Comparison of ENCODE assay signal across 22 cellular contexts in the genomic region with DNA sequence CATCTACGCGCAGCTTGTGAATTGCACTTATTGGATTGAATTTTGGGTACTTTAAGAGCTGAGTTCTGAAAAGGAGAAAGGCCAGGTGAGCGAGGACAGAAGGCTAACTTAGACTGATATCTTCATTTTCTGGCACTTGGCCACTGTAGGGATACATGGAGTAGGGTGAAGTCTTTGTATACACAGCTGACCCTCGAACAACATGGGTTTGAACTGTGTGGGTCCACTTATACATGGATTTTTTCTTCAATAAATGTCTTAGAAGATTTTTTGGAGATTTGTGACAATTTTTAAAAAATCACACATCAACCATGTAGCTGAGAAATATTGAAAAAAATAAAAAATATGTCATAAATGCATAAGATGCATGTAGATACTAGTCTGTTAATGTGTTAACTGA.
"Had no signal": no experiment of that assay in that cellular context is flagged by ENCODE, and none has a peak within 500 bp of the region (broad histone marks: within the 10 kb centered on the region; RNA-seq: fewer than 3 reads in every experiment).

No MANE protein-coding gene starts in this region.

- H3K27me3 ChIP-seq: colonic mucosa, esophagus muscularis mucosa, foreskin keratinocyte, gastroesophageal sphincter, heart left ventricle, hepatocyte had no signal

- H3K36me3 Mint-ChIP-seq: immature natural killer cell, mesothelial cell of epicardium had no signal

- H3K4me3 Mint-ChIP-seq: dendritic cell treated with granulocyte-macrophage colony-stimulating factor and Interleukin-4, amounts not matched to agents 40 ng/mL and 50 ng/mL, for 4 days; effector memory CD8-positive, alpha-beta T cell; immature natural killer cell; mesothelial cell of epicardium had no signal

- H3K4me1 ChIP-seq: colonic mucosa, lower lobe of right lung had no signal

- H3K4me2 ChIP-seq: hepatocyte had no signal

- H2AFZ ChIP-seq: hepatocyte had no signal

- H3K27ac Mint-ChIP-seq: dendritic cell treated with granulocyte-macrophage colony-stimulating factor and Interleukin-4, amounts not matched to agents 40 ng/mL and 50 ng/mL, for 4 days; effector memory CD8-positive, alpha-beta T cell; immature natural killer cell; mesothelial cell of epicardium had no signal

- H3K36me3 ChIP-seq: colonic mucosa, esophagus muscularis mucosa, gastroesophageal sphincter, heart left ventricle, left ventricle myocardium inferior, lower lobe of right lung had no signal

- H3K9me3 ChIP-seq: colonic mucosa, esophagus muscularis mucosa, gastroesophageal sphincter, heart left ventricle, left ventricle myocardium inferior, lower lobe of right lung, mucosa of descending colon had no signal

- H3K4me3 ChIP-seq: colonic mucosa, esophagus muscularis mucosa, gastroesophageal sphincter, heart left ventricle, hepatocyte, left ventricle myocardium inferior, lower lobe of right lung, mucosa of descending colon had no signal

- DNase-seq: colonic mucosa; cortex of kidney; effector CD8-positive, alpha-beta T cell; effector memory CD8-positive, alpha-beta T cell; foreskin keratinocyte; heart left ventricle; hypothalamus; immature natural killer cell; islet precursor cell; kidney; kidney glomerular epithelial cell; left colon; left ventricle myocardium inferior; lower lobe of right lung; mesenchymal stem cell; mucosa of descending colon had no signal

- H3K27ac ChIP-seq: colonic mucosa, esophagus muscularis mucosa, foreskin keratinocyte, gastroesophageal sphincter, hepatocyte, lower lobe of right lung had no signal

- ATAC-seq: effector memory CD8-positive, alpha-beta T cell; foreskin keratinocyte; gastroesophageal sphincter; left lobe of liver; lower lobe of right lung had no signal

- H3K27me3 Mint-ChIP-seq: dendritic cell treated with granulocyte-macrophage colony-stimulating factor and Interleukin-4, amounts not matched to agents 40 ng/mL and 50 ng/mL, for 4 days; effector memory CD8-positive, alpha-beta T cell had no signal
